In the genomic region with DNA sequence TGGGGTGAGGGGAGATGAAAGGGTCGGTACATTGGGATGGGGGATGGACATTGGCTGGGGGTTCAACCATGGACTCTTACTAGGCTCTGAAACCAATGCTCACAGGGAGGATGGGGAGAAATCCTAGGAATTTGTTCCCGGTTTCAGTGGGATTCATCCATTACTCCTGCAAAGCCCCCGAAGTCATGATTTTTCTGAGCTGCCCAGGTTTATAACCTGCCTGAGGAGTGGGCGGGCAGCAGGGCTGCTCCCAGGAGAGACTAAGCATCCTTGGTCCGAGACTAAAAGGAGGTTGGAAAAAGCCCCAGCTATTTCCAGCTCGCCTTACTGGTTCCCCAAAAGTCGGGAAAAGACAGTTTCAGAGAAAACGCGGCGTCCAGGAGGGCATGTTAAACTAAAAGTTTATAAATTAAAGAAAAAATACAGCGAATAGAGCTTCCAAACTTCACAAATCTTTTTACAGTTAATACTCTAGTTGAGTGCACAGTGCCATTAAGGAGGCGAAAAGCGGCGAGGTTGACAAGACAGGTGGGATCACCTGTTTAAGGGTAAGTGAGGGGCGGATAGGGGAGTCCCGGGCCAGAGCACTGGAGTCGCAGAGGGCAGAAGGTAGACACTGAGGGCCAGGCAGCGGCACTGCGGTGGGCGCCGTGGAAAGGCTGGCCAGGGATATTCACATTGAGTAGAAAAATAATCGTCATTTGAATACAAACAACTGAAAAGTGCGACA, we compare ENCODE assay signal across 16 cellular contexts. TPM values are rescaled to one million over a fixed set of nuclear protein-coding genes. Genes with fewer than 3 reads are reported as not detected.
DNase-seq lines count a peak whose midpoint lies in the region; ATAC-seq lines count a peak whose summit lies in the region.
"Had no signal": no experiment of that assay in that cellular context is flagged by ENCODE, and none has a peak within 500 bp of the region (broad histone marks: within the 10 kb centered on the region; RNA-seq: fewer than 3 reads in every experiment).

No MANE protein-coding gene starts in this region.

- no peak overlapping the region for H4K8ac ChIP-seq in mesenchymal stem cell (ENCODE audit: low read length)

- H3K36me3 ChIP-seq in mesenchymal stem cell (ENCODE audit: control insufficient read depth in 1 of 2, insufficient read depth in 2 of 2, low read depth in 1 of 2, low read length in 2 of 2) (no peaks in the 10 kb centered on the region), stomach smooth muscle (ENCODE audit: control insufficient read depth in 2 of 2, insufficient read depth in 2 of 2, low read length in 2 of 2) (no peaks in the 10 kb centered on the region)
- H3K36me3 ChIP-seq: adrenal gland, neutrophil, upper lobe of right lung had no signal

- H3K9ac ChIP-seq in mesenchymal stem cell (ENCODE audit: low read length) (no peak overlapping the region), stomach smooth muscle (ENCODE audit: low read length in 2 of 2) (peak overlapping the region in 1 of 2 donors; percentile 84)

- no peak overlapping the region for H2AFZ ChIP-seq in mesenchymal stem cell (ENCODE audit: low read depth, low read length)

- H3K27ac Mint-ChIP-seq in activated CD8-positive, alpha-beta memory T cell treated with anti-CD3 and anti-CD28 coated beads, Interleukin-2, amount 10 ng/mL, durations not matched to agents 7 days and 5 days: no peak overlapping the region
- no peak overlapping the region for H3K27ac Mint-ChIP-seq in activated naive CD8-positive, alpha-beta T cell treated with anti-CD3 and anti-CD28 coated beads for 36 hours
- H3K27ac Mint-ChIP-seq: effector memory CD8-positive, alpha-beta T cell had no signal

- H3K4me3 ChIP-seq in mesenchymal stem cell (ENCODE audit: insufficient read depth in 1 of 2, low read depth in 1 of 2, low read length in 2 of 2): no peak overlapping the region
- H3K4me3 ChIP-seq in stomach smooth muscle (ENCODE audit: low read length in 2 of 2): peak overlapping the region; percentile 75 to 83
- H3K4me3 ChIP-seq: adrenal gland, upper lobe of right lung had no signal

- H3K79me1 ChIP-seq in mesenchymal stem cell (replicated peaks; ENCODE audit: low read length, poor library complexity, severe bottlenecking): no peaks in the 10 kb centered on the region

- H3K18ac ChIP-seq in mesenchymal stem cell (ENCODE audit: low read depth in 1 of 2, low read length in 2 of 2): no peak overlapping the region

- ATAC-seq in activated CD8-positive, alpha-beta memory T cell treated with anti-CD3 and anti-CD28 coated beads, Interleukin-2, amount 10 ng/mL, durations not matched to agents 7 days and 5 days: no peak
- no peak for ATAC-seq in GM21360 (IDR thresholded peaks at IDR 0.05; ENCODE audit: unreplicated experiment)
- ATAC-seq: effector memory CD8-positive, alpha-beta T cell; upper lobe of right lung had no signal

- peak; percentile 57 for DNase-seq in activated CD8-positive, alpha-beta memory T cell treated with anti-CD3 and anti-CD28 coated beads, Interleukin-2, amount 50 U/mL, for 48 hours
- DNase-seq in activated CD8-positive, alpha-beta memory T cell treated with anti-CD3 and anti-CD28 coated beads, Interleukin-2, amount 10 ng/mL, durations not matched to agents 7 days and 5 days: no peak
- DNase-seq in activated naive CD8-positive, alpha-beta T cell treated with anti-CD3 and anti-CD28 coated beads for 36 hours: no peak
- DNase-seq in mesenchymal stem cell (no peak), NCI-H1048 (lab: John Stamatoyannopoulos, UW) (no peak), NCI-H2171 treated with DMSO at 0.1 percent for 48 hours (lab: John Stamatoyannopoulos, UW) (no peak)
- DNase-seq: activated CD4-positive, alpha-beta T cell treated with anti-CD3 and anti-CD28 coated beads for 1 hour; central memory CD4-positive, alpha-beta T cell; effector memory CD8-positive, alpha-beta T cell; foreskin melanocyte; MV-4-11; upper lobe of right lung had no signal

- H3K36me3 Mint-ChIP-seq in activated CD8-positive, alpha-beta memory T cell treated with anti-CD3 and anti-CD28 coated beads, Interleukin-2, amount 10 ng/mL, durations not matched to agents 7 days and 5 days: peaks cover 8% of the 10 kb centered on the region
- H3K36me3 Mint-ChIP-seq in activated naive CD8-positive, alpha-beta T cell treated with anti-CD3 and anti-CD28 coated beads for 36 hours: peaks cover 10% of the 10 kb centered on the region

- CTCF ChIA-PET in activated CD8-positive, alpha-beta memory T cell treated with anti-CD3 and anti-CD28 coated beads, Interleukin-2, amount 10 ng/mL, durations not matched to agents 7 days and 5 days (lab: Charles Lee): interaction anchor here (2.1 kb wide), 1 partner anchor 19 kb away, joined by 8 read pairs; no protein-coding TSS in a partner anchor

- H3K27me3 ChIP-seq in mesenchymal stem cell (ENCODE audit: control insufficient read depth in 1 of 2, insufficient read depth in 1 of 2, low read length in 2 of 2) (peaks cover 82 to 94% of the 10 kb centered on the region in 2 experiments), stomach smooth muscle (ENCODE audit: control insufficient read depth in 1 of 2, insufficient read depth in 2 of 2, low read length in 2 of 2) (peaks cover 0 to 11% of the 10 kb centered on the region in 2 donors)

- no peak overlapping the region for H2AK5ac ChIP-seq in mesenchymal stem cell (ENCODE audit: low read length, severe bottlenecking)

- no peak overlapping the region for H3K23ac ChIP-seq in mesenchymal stem cell (ENCODE audit: low read length in 2 of 2)

- H3K27ac ChIP-seq in mesenchymal stem cell (ENCODE audit: low read length, poor library complexity, severe bottlenecking): no peak overlapping the region
- H3K27ac ChIP-seq in stomach smooth muscle (ENCODE audit: low read length): peak overlapping the region; percentile 87
- H3K27ac ChIP-seq: adrenal gland, neutrophil, upper lobe of right lung had no signal

- no peak overlapping the region for H3K4me2 ChIP-seq in mesenchymal stem cell (ENCODE audit: low read length, poor library complexity, severe bottlenecking)

- peaks cover 6% of the 10 kb centered on the region for H3K9me3 Mint-ChIP-seq in activated CD8-positive, alpha-beta memory T cell treated with anti-CD3 and anti-CD28 coated beads, Interleukin-2, amount 10 ng/mL, durations not matched to agents 7 days and 5 days (ENCODE audit: low read depth)
- peaks cover 11% of the 10 kb centered on the region for H3K9me3 Mint-ChIP-seq in activated naive CD8-positive, alpha-beta T cell treated with anti-CD3 and anti-CD28 coated beads for 36 hours

- WGBS in mesenchymal stem cell: 44% methylated on average over 14 of the region's 23 CpGs

- H2BK15ac ChIP-seq in mesenchymal stem cell (ENCODE audit: low read depth, poor library complexity, severe bottlenecking): peak overlapping the region; percentile 3

- H3K4me3 Mint-ChIP-seq in activated CD8-positive, alpha-beta memory T cell treated with anti-CD3 and anti-CD28 coated beads, Interleukin-2, amount 10 ng/mL, durations not matched to agents 7 days and 5 days: no peak overlapping the region
- H3K4me3 Mint-ChIP-seq in activated naive CD8-positive, alpha-beta T cell treated with anti-CD3 and anti-CD28 coated beads for 36 hours: peak overlapping the region; percentile 37

- no peak overlapping the region for H4K91ac ChIP-seq in mesenchymal stem cell (ENCODE audit: low read length)

- H2BK120ac ChIP-seq in mesenchymal stem cell (ENCODE audit: low read depth, low read length): no peak overlapping the region

- peaks cover 88% of the 10 kb centered on the region for H3K27me3 Mint-ChIP-seq in activated CD8-positive, alpha-beta memory T cell treated with anti-CD3 and anti-CD28 coated beads, Interleukin-2, amount 10 ng/mL, durations not matched to agents 7 days and 5 days
- H3K27me3 Mint-ChIP-seq in activated naive CD8-positive, alpha-beta T cell treated with anti-CD3 and anti-CD28 coated beads for 36 hours: peaks cover 94% of the 10 kb centered on the region

- peaks cover 23% of the 10 kb centered on the region for H3K4me1 ChIP-seq in mesenchymal stem cell (ENCODE audit: control insufficient read depth, insufficient read depth, low read depth, low read length)
- H3K4me1 ChIP-seq in stomach smooth muscle (ENCODE audit: control insufficient read depth, insufficient read depth, low read length): peaks cover 44% of the 10 kb centered on the region

- H3K4ac ChIP-seq in mesenchymal stem cell (ENCODE audit: low read depth in 1 of 2, low read length in 2 of 2): no peak overlapping the region

- H2BK5ac ChIP-seq in mesenchymal stem cell (ENCODE audit: low read depth, low read length, poor library complexity, severe bottlenecking): no peak overlapping the region

- H3K9me3 ChIP-seq in mesenchymal stem cell (ENCODE audit: control insufficient read depth, low read length) (peaks cover 4% of the 10 kb centered on the region), stomach smooth muscle (ENCODE audit: control insufficient read depth in 2 of 2, low read length in 2 of 2) (no peaks in the 10 kb centered on the region)
- H3K9me3 ChIP-seq: adrenal gland, neutrophil, upper lobe of right lung had no signal

- peaks cover 12% of the 10 kb centered on the region for H3K4me1 Mint-ChIP-seq in activated CD8-positive, alpha-beta memory T cell treated with anti-CD3 and anti-CD28 coated beads, Interleukin-2, amount 10 ng/mL, durations not matched to agents 7 days and 5 days
- peaks cover 37% of the 10 kb centered on the region for H3K4me1 Mint-ChIP-seq in activated naive CD8-positive, alpha-beta T cell treated with anti-CD3 and anti-CD28 coated beads for 36 hours

- H2BK12ac ChIP-seq in mesenchymal stem cell (ENCODE audit: low read length in 2 of 2): no peak overlapping the region

- no peak overlapping the region for H3K14ac ChIP-seq in mesenchymal stem cell (ENCODE audit: low read length in 2 of 2)

RNA-seq across cellular contexts. Expression of a gene that starts 3.7 kb away (rescaled TPM):
- not detected for total RNA-seq in activated CD8-positive, alpha-beta memory T cell treated with anti-CD3 and anti-CD28 coated beads, Interleukin-2, amount 10 ng/mL, durations not matched to agents 7 days and 5 days
- total RNA-seq in activated naive CD8-positive, alpha-beta T cell treated with anti-CD3 and anti-CD28 coated beads for 36 hours: not detected
- 11.5 TPM for polyA plus RNA-seq in mesenchymal stem cell (2013, experiment 1 of 2)
- 11.2 TPM for polyA plus RNA-seq in mesenchymal stem cell (2013, experiment 2 of 2)
- total RNA-seq: upper lobe of right lung had no signal

RNA-seq across cellular contexts. Expression of a gene that starts 56.5 kb away (rescaled TPM):
- 10 to 100 TPM; 13.7 to 19.0 TPM for total RNA-seq in activated CD8-positive, alpha-beta memory T cell treated with anti-CD3 and anti-CD28 coated beads, Interleukin-2, amount 10 ng/mL, durations not matched to agents 7 days and 5 days
- 10 to 100 TPM; 13.6 to 15.8 TPM for total RNA-seq in activated naive CD8-positive, alpha-beta T cell treated with anti-CD3 and anti-CD28 coated beads for 36 hours
- 20.5 TPM for polyA plus RNA-seq in mesenchymal stem cell (2013, experiment 1 of 2)
- 21.7 TPM for polyA plus RNA-seq in mesenchymal stem cell (2013, experiment 2 of 2)

Comparison
In these comparisons a context has a peak if more than half of its experiments do, and no peak if none do; other contexts are left out.
1. H3K4me3 ChIP-seq: peak in stomach smooth muscle (2 of 2); none in mesenchymal stem cell (0 of 2).